ENCODE assay signal across 17 cellular contexts in genomic region chr10:127036987-127037386, GRCh38.
DNase-seq lines count a peak whose midpoint lies in the region; ATAC-seq and TF ChIP-seq lines count a peak whose summit lies in the region.
"Had no signal": no experiment of that assay in that cellular context is flagged by ENCODE, and none has a peak within 500 bp of the region (broad histone marks: within the 10 kb centered on the region; RNA-seq: fewer than 3 reads in every experiment).

No MANE protein-coding gene starts in this region.

- H3K36me3 Mint-ChIP-seq in activated naive CD8-positive, alpha-beta T cell treated with anti-CD3 and anti-CD28 coated beads, Interleukin-2, amount 50 U/mL, for 24 hours (ENCODE audit: low read depth) = no peaks in the 10 kb centered on the region
- no peaks in the 10 kb centered on the region for H3K36me3 Mint-ChIP-seq in activated naive CD8-positive, alpha-beta T cell treated with anti-CD3 and anti-CD28 coated beads for 36 hours
- H3K36me3 Mint-ChIP-seq in nephron progenitor cell (ENCODE audit: low read depth) = peaks cover 69% of the 10 kb centered on the region
- H3K36me3 Mint-ChIP-seq in stimulated activated memory B cell treated with anti-CD40 and anti-IgM and Interleukin-4, amounts not matched to agents 10 μg/mL and 1 μg/mL and 100 μg/mL, for 72 hours = no peaks in the 10 kb centered on the region
- H3K36me3 Mint-ChIP-seq: CD14-positive monocyte; CD4-positive, alpha-beta memory T cell had no signal

- no peak overlapping the region for H3K4me3 Mint-ChIP-seq in activated naive CD8-positive, alpha-beta T cell treated with anti-CD3 and anti-CD28 coated beads, Interleukin-2, amount 50 U/mL, for 24 hours
- H3K4me3 Mint-ChIP-seq in activated naive CD8-positive, alpha-beta T cell treated with anti-CD3 and anti-CD28 coated beads for 36 hours = no peak overlapping the region
- no peak overlapping the region for H3K4me3 Mint-ChIP-seq in nephron progenitor cell
- H3K4me3 Mint-ChIP-seq in stimulated activated memory B cell treated with anti-CD40 and anti-IgM and Interleukin-4, amounts not matched to agents 10 μg/mL and 1 μg/mL and 100 μg/mL, for 72 hours = no peak overlapping the region
- H3K4me3 Mint-ChIP-seq: CD14-positive monocyte; CD4-positive, alpha-beta memory T cell; HFFc6 had no signal

- ATAC-seq in activated naive CD8-positive, alpha-beta T cell treated with anti-CD3 and anti-CD28 coated beads, Interleukin-2, amount 50 U/mL, for 24 hours = no peak
- no peak for ATAC-seq in stimulated activated memory B cell treated with anti-CD40 and anti-IgM and Interleukin-4, amounts not matched to agents 10 μg/mL and 1 μg/mL and 100 μg/mL, for 72 hours
- ATAC-seq: HCT116 had no signal

- H3K9me3 Mint-ChIP-seq in activated naive CD8-positive, alpha-beta T cell treated with anti-CD3 and anti-CD28 coated beads, Interleukin-2, amount 50 U/mL, for 24 hours = no peaks in the 10 kb centered on the region
- no peaks in the 10 kb centered on the region for H3K9me3 Mint-ChIP-seq in activated naive CD8-positive, alpha-beta T cell treated with anti-CD3 and anti-CD28 coated beads for 36 hours
- H3K9me3 Mint-ChIP-seq in nephron progenitor cell = no peaks in the 10 kb centered on the region
- H3K9me3 Mint-ChIP-seq in stimulated activated memory B cell treated with anti-CD40 and anti-IgM and Interleukin-4, amounts not matched to agents 10 μg/mL and 1 μg/mL and 100 μg/mL, for 72 hours = peaks cover 2% of the 10 kb centered on the region
- H3K9me3 Mint-ChIP-seq: HFFc6 had no signal

- DNase-seq in activated naive CD8-positive, alpha-beta T cell treated with anti-CD3 and anti-CD28 coated beads, Interleukin-2, amount 50 U/mL, for 24 hours = no peak
- no peak for DNase-seq in activated naive CD8-positive, alpha-beta T cell treated with anti-CD3 and anti-CD28 coated beads for 36 hours
- DNase-seq in islet precursor cell (peak; percentile 6), nephron progenitor cell (no peak), NCI-H82 (lab: John Stamatoyannopoulos, UW) (no peak), NCI-H2107 treated with DMSO at 0.1 percent for 48 hours (lab: John Stamatoyannopoulos, UW; ENCODE audit: unreplicated experiment) (no peak)
- DNase-seq: 8988T; Calu3; CD4-positive, alpha-beta memory T cell; DMS79 treated with DMSO at 0.1 percent for 48 hours; GF-D8; GOT3; H7; HFFc6 had no signal

- H3K27ac Mint-ChIP-seq in activated naive CD8-positive, alpha-beta T cell treated with anti-CD3 and anti-CD28 coated beads, Interleukin-2, amount 50 U/mL, for 24 hours = peak overlapping the region; percentile 56
- H3K27ac Mint-ChIP-seq in activated naive CD8-positive, alpha-beta T cell treated with anti-CD3 and anti-CD28 coated beads for 36 hours = no peak overlapping the region
- H3K27ac Mint-ChIP-seq in nephron progenitor cell = peak overlapping the region; percentile 42
- no peak overlapping the region for H3K27ac Mint-ChIP-seq in stimulated activated memory B cell treated with anti-CD40 and anti-IgM and Interleukin-4, amounts not matched to agents 10 μg/mL and 1 μg/mL and 100 μg/mL, for 72 hours
- H3K27ac Mint-ChIP-seq: CD14-positive monocyte; CD4-positive, alpha-beta memory T cell; HFFc6 had no signal

- H3K4me1 Mint-ChIP-seq in activated naive CD8-positive, alpha-beta T cell treated with anti-CD3 and anti-CD28 coated beads, Interleukin-2, amount 50 U/mL, for 24 hours = no peaks in the 10 kb centered on the region
- no peaks in the 10 kb centered on the region for H3K4me1 Mint-ChIP-seq in activated naive CD8-positive, alpha-beta T cell treated with anti-CD3 and anti-CD28 coated beads for 36 hours
- peaks cover 8% of the 10 kb centered on the region for H3K4me1 Mint-ChIP-seq in nephron progenitor cell
- H3K4me1 Mint-ChIP-seq in stimulated activated memory B cell treated with anti-CD40 and anti-IgM and Interleukin-4, amounts not matched to agents 10 μg/mL and 1 μg/mL and 100 μg/mL, for 72 hours = no peaks in the 10 kb centered on the region
- H3K4me1 Mint-ChIP-seq: CD14-positive monocyte; CD4-positive, alpha-beta memory T cell had no signal

- no peak for TF ChIP-seq CTCF in nephron progenitor cell (IDR thresholded peaks at IDR 0.05)

- no peaks in the 10 kb centered on the region for H3K27me3 Mint-ChIP-seq in activated naive CD8-positive, alpha-beta T cell treated with anti-CD3 and anti-CD28 coated beads, Interleukin-2, amount 50 U/mL, for 24 hours
- no peaks in the 10 kb centered on the region for H3K27me3 Mint-ChIP-seq in activated naive CD8-positive, alpha-beta T cell treated with anti-CD3 and anti-CD28 coated beads for 36 hours
- H3K27me3 Mint-ChIP-seq in nephron progenitor cell (ENCODE audit: low read depth, poor library complexity) = no peaks in the 10 kb centered on the region
- no peaks in the 10 kb centered on the region for H3K27me3 Mint-ChIP-seq in stimulated activated memory B cell treated with anti-CD40 and anti-IgM and Interleukin-4, amounts not matched to agents 10 μg/mL and 1 μg/mL and 100 μg/mL, for 72 hours
- H3K27me3 Mint-ChIP-seq: CD4-positive, alpha-beta memory T cell had no signal

Comparison
In these comparisons a context has a peak if more than half of its experiments do, and no peak if none do; other contexts are left out.
1. H3K27ac Mint-ChIP-seq: peak in activated naive CD8-positive, alpha-beta T cell treated with anti-CD3 and anti-CD28 coated beads, Interleukin-2, amount 50 U/mL, for 24 hours (single experiment) and nephron progenitor cell (single experiment); none in activated naive CD8-positive, alpha-beta T cell treated with anti-CD3 and anti-CD28 coated beads for 36 hours (single experiment) and stimulated activated memory B cell treated with anti-CD40 and anti-IgM and Interleukin-4, amounts not matched to agents 10 μg/mL and 1 μg/mL and 100 μg/mL, for 72 hours (single experiment).